In the genomic region with DNA sequence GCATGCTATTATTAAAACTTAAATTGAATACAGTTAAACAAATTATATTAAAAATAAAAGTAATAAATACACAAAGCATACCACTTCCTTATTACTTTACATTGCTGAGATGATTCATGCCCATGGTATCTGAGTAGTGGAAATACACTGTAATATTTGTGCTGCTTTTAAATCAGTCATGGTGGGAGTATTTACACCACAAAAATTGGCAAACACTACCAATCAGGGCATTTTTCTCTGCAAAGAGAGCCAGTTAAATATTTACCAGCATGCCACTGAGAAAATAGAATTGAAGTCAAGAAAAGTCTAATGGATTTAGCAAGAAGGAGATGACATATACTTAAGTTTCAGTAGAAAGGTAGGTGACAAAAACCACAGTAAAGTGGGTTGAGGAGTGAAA, we compare ENCODE assay signal across 12 cellular contexts. TPM values are rescaled to one million over a fixed set of nuclear protein-coding genes. Genes with fewer than 3 reads are reported as not detected.
DNase-seq lines count a peak whose midpoint lies in the region; ATAC-seq lines count a peak whose summit lies in the region.
"Had no signal": no experiment of that assay in that cellular context is flagged by ENCODE, and none has a peak within 500 bp of the region (broad histone marks: within the 10 kb centered on the region; RNA-seq: fewer than 3 reads in every experiment).

No MANE protein-coding gene starts in this region.

- no peaks in the 10 kb centered on the region for H3K9me3 Mint-ChIP-seq in T-helper 2 cell treated with Interferon-gamma antibody and Interleukin-4, amounts not matched to agents 5 μg/mL and 100 μg/mL, for 36 hours
- H3K9me3 Mint-ChIP-seq: activated T-cell treated with anti-CD3 and anti-CD28 coated beads, Interleukin-2, amount 50 U/mL, for 24 hours; IgD-negative memory B cell had no signal

- no peaks in the 10 kb centered on the region for H3K27me3 Mint-ChIP-seq in T-helper 2 cell treated with Interferon-gamma antibody and Interleukin-4, amounts not matched to agents 5 μg/mL and 100 μg/mL, for 36 hours (ENCODE audit: low read depth)

- peaks cover 17% of the 10 kb centered on the region for H3K4me1 Mint-ChIP-seq in T-helper 2 cell treated with Interferon-gamma antibody and Interleukin-4, amounts not matched to agents 5 μg/mL and 100 μg/mL, for 36 hours (ENCODE audit: low read depth)
- H3K4me1 Mint-ChIP-seq: IgD-negative memory B cell had no signal

- H3K27ac Mint-ChIP-seq in T-helper 2 cell treated with Interferon-gamma antibody and Interleukin-4, amounts not matched to agents 5 μg/mL and 100 μg/mL, for 36 hours = no peak overlapping the region
- H3K27ac Mint-ChIP-seq: activated T-cell treated with anti-CD3 and anti-CD28 coated beads, Interleukin-2, amount 50 U/mL, for 24 hours; IgD-negative memory B cell had no signal

- peak; percentile 93 for DNase-seq in ELR (ENCODE audit: low read depth)
- DNase-seq in MV-4-11 (lab: John Stamatoyannopoulos, UW) = peak; percentile 38
- DNase-seq in dermis microvascular lymphatic vessel endothelial cell (ENCODE audit: low read depth in 2 of 2) = peak; percentile 48 to 58
- peak; percentile 94 for DNase-seq in renal cortical epithelial cell (ENCODE audit: low read depth)
- no peak for DNase-seq in NCI-H748 (lab: John Stamatoyannopoulos, UW; ENCODE audit: unreplicated experiment)
- no peak for DNase-seq in T-helper 2 cell treated with Interferon-gamma antibody and Interleukin-4, amounts not matched to agents 5 μg/mL and 100 μg/mL, for 36 hours (ENCODE audit: low spot score)
- no peak for DNase-seq in NCI-H2196 (lab: John Stamatoyannopoulos, UW; ENCODE audit: unreplicated experiment)
- DNase-seq: activated T-cell treated with anti-CD3 and anti-CD28 coated beads, Interleukin-2, amount 50 U/mL, for 24 hours; effector CD4-positive, alpha-beta T cell; NCI-H526 treated with DMSO at 0.1 percent for 48 hours had no signal

- H3K36me3 Mint-ChIP-seq in T-helper 2 cell treated with Interferon-gamma antibody and Interleukin-4, amounts not matched to agents 5 μg/mL and 100 μg/mL, for 36 hours (ENCODE audit: low read depth) = no peaks in the 10 kb centered on the region

- ATAC-seq in HG03354 (IDR thresholded peaks at IDR 0.05; ENCODE audit: poor library complexity, severe bottlenecking, unreplicated experiment) = no peak

- no peak overlapping the region for H3K4me3 Mint-ChIP-seq in T-helper 2 cell treated with Interferon-gamma antibody and Interleukin-4, amounts not matched to agents 5 μg/mL and 100 μg/mL, for 36 hours
- H3K4me3 Mint-ChIP-seq: activated T-cell treated with anti-CD3 and anti-CD28 coated beads, Interleukin-2, amount 50 U/mL, for 24 hours; IgD-negative memory B cell had no signal

RNA-seq across cellular contexts. Expression of gene PPARG, which starts 19.6 kb away (rescaled TPM):
- total RNA-seq in dermis microvascular lymphatic vessel endothelial cell (56.0 and 58.8 TPM in 2 replicates), renal cortical epithelial cell (11.1 and 11.3 TPM in 2 replicates)

Comparison
In these comparisons a context has a peak if more than half of its experiments do, and no peak if none do; other contexts are left out.
1. DNase-seq: peak in ELR (single experiment), MV-4-11 (single experiment), dermis microvascular lymphatic vessel endothelial cell (2 of 2) and renal cortical epithelial cell (single experiment); none in NCI-H748 (single experiment), T-helper 2 cell treated with Interferon-gamma antibody and Interleukin-4, amounts not matched to agents 5 μg/mL and 100 μg/mL, for 36 hours (single experiment) and NCI-H2196 (single experiment).